22 cellular contexts compared by ENCODE assay signal in genomic region chr4:156635046-156635445, GRCh38.
DNase-seq lines count a peak whose midpoint lies in the region; TF ChIP-seq lines count a peak whose summit lies in the region.
"Had no signal": no experiment of that assay in that cellular context is flagged by ENCODE, and none has a peak within 500 bp of the region (broad histone marks: within the 10 kb centered on the region; RNA-seq: fewer than 3 reads in every experiment).

No MANE protein-coding gene starts in this region.

- peak; percentile 59 for DNase-seq in M059J (ENCODE audit: low read depth)
- DNase-seq in astrocyte of the spinal cord (ENCODE audit: low read depth, low spot score), result peak; percentile 37
- DNase-seq in mesendoderm, result peak; percentile 2
- DNase-seq in mesenchymal stem cell, result no peak
- DNase-seq in stimulated activated CD4-positive, alpha-beta T cell treated with anti-CD3 and anti-CD28 coated beads, Interleukin-4, amount 100 ng/mL, for 24 hours, result no peak
- no peak for DNase-seq in GM10266 (ENCODE audit: extremely low spot score)
- no peak for DNase-seq in C1 segment of cervical spinal cord (lab: John Stamatoyannopoulos, UW)
- DNase-seq: BE2C, Calu3, DMS79 treated with DMSO at 0.1 percent for 48 hours, H9, Kasumi-1, MV-4-11, NCI-H1105, NCI-H1436 treated with DMSO at 0.1 percent for 48 hours, NCI-H187 treated with DMSO at 0.1 percent for 48 hours, NCI-H345, NCI-H524, NCI-H774, SIG-M5 had no signal

- H3K27me3 ChIP-seq in mesendoderm (ENCODE audit: insufficient read depth, low read length, poor library complexity) (no peaks in the 10 kb centered on the region), mesenchymal stem cell (ENCODE audit: control insufficient read depth in 1 of 2, insufficient read depth in 1 of 2, low read length in 2 of 2) (no peaks in the 10 kb centered on the region)
- H3K27me3 ChIP-seq: BE2C had no signal

- H3K4me2 ChIP-seq in mesendoderm (ENCODE audit: low read length), result no peak overlapping the region
- H3K4me2 ChIP-seq in mesenchymal stem cell (ENCODE audit: low read length, poor library complexity, severe bottlenecking), result no peak overlapping the region
- H3K4me2 ChIP-seq: GM23338 had no signal

- H3K4me1 ChIP-seq in mesendoderm (ENCODE audit: control insufficient read depth, low read depth, low read length) (no peaks in the 10 kb centered on the region), mesenchymal stem cell (ENCODE audit: control insufficient read depth, insufficient read depth, low read depth, low read length) (no peaks in the 10 kb centered on the region)
- H3K4me1 ChIP-seq: BE2C had no signal

- H2AFZ ChIP-seq in mesenchymal stem cell (ENCODE audit: low read depth, low read length), result no peak overlapping the region
- H2AFZ ChIP-seq: GM23338 had no signal

- H3K23ac ChIP-seq in mesendoderm (ENCODE audit: low read length) (no peak overlapping the region), mesenchymal stem cell (ENCODE audit: low read length in 2 of 2) (no peak overlapping the region)

- no peak overlapping the region for H2BK15ac ChIP-seq in mesendoderm (replicated peaks; ENCODE audit: low read depth)
- no peak overlapping the region for H2BK15ac ChIP-seq in mesenchymal stem cell (ENCODE audit: low read depth, poor library complexity, severe bottlenecking)

- no peaks in the 10 kb centered on the region for H3K9me3 ChIP-seq in mesenchymal stem cell (ENCODE audit: control insufficient read depth, low read length)
- H3K9me3 ChIP-seq: BE2C had no signal

- no peak overlapping the region for H4K8ac ChIP-seq in mesendoderm (ENCODE audit: low read depth, low read length)
- H4K8ac ChIP-seq in mesenchymal stem cell (ENCODE audit: low read length), result no peak overlapping the region

- H3K18ac ChIP-seq in mesendoderm (ENCODE audit: low read length), result no peak overlapping the region
- H3K18ac ChIP-seq in mesenchymal stem cell (ENCODE audit: low read depth in 1 of 2, low read length in 2 of 2), result no peak overlapping the region

- H3K9ac ChIP-seq in mesendoderm (ENCODE audit: low read length), result no peak overlapping the region
- H3K9ac ChIP-seq in mesenchymal stem cell (ENCODE audit: low read length), result no peak overlapping the region

- no peak overlapping the region for H4K91ac ChIP-seq in mesenchymal stem cell (ENCODE audit: low read length)

- no peak overlapping the region for H3K27ac ChIP-seq in mesendoderm (ENCODE audit: low read depth, low read length)
- no peak overlapping the region for H3K27ac ChIP-seq in mesenchymal stem cell (ENCODE audit: low read length, poor library complexity, severe bottlenecking)

- no peak overlapping the region for H3K4ac ChIP-seq in mesendoderm (ENCODE audit: low read depth, low read length)
- H3K4ac ChIP-seq in mesenchymal stem cell (ENCODE audit: low read depth in 1 of 2, low read length in 2 of 2), result no peak overlapping the region

- no CpG with 5 or more reads among the region's 1 CpG for WGBS in mesendoderm (ENCODE audit: extremely low coverage, insufficient coverage, low lambda C conversion rate)
- no CpG with 5 or more reads among the region's 1 CpG for WGBS in mesenchymal stem cell

- H3K56ac ChIP-seq in mesendoderm (ENCODE audit: low read length), result no peak overlapping the region

- H3K36me3 ChIP-seq in mesendoderm (ENCODE audit: control insufficient read depth, insufficient read depth, low read length) (no peaks in the 10 kb centered on the region), mesenchymal stem cell (ENCODE audit: control insufficient read depth in 1 of 2, insufficient read depth in 2 of 2, low read depth in 1 of 2, low read length in 2 of 2) (no peaks in the 10 kb centered on the region)
- H3K36me3 ChIP-seq: BE2C had no signal

- in situ Hi-C loops in astrocyte of the spinal cord (cut with HindIII; ENCODE audit: low sequenced_read_pairs), result no loop called here

- H4K5ac ChIP-seq in mesendoderm (ENCODE audit: low read length), result no peak overlapping the region

- TF ChIP-seq CTCF in astrocyte of the spinal cord (IDR thresholded peaks at IDR 0.05; ENCODE audit: low read depth, low read length), result no peak
- no peak for TF ChIP-seq CTCF in GM10266 (IDR thresholded peaks at IDR 0.05; ENCODE audit: control insufficient read depth, insufficient read depth, low read depth, missing control alignments)

- no peak overlapping the region for H2BK120ac ChIP-seq in mesendoderm (ENCODE audit: low read depth, low read length)
- no peak overlapping the region for H2BK120ac ChIP-seq in mesenchymal stem cell (ENCODE audit: low read depth, low read length)

- H3K14ac ChIP-seq in mesenchymal stem cell (ENCODE audit: low read length in 2 of 2), result no peak overlapping the region

- no peak overlapping the region for H3K4me3 ChIP-seq in astrocyte of the spinal cord (ENCODE audit: low read depth, low read length)
- no peak overlapping the region for H3K4me3 ChIP-seq in mesendoderm (ENCODE audit: low read length)
- no peak overlapping the region for H3K4me3 ChIP-seq in mesenchymal stem cell (ENCODE audit: insufficient read depth in 1 of 2, low read depth in 1 of 2, low read length in 2 of 2)
- H3K4me3 ChIP-seq: GM23338, K562 had no signal

- no peak overlapping the region for H2AK5ac ChIP-seq in mesendoderm (ENCODE audit: low read length)
- H2AK5ac ChIP-seq in mesenchymal stem cell (ENCODE audit: low read length, severe bottlenecking), result no peak overlapping the region

- no peak overlapping the region for H2BK12ac ChIP-seq in mesenchymal stem cell (ENCODE audit: low read length in 2 of 2)

- H3K79me2 ChIP-seq in mesendoderm (ENCODE audit: control insufficient read depth, insufficient read depth, low read length), result no peaks in the 10 kb centered on the region

- no peak overlapping the region for H2BK5ac ChIP-seq in mesendoderm (ENCODE audit: low read length)
- no peak overlapping the region for H2BK5ac ChIP-seq in mesenchymal stem cell (ENCODE audit: low read depth, low read length, poor library complexity, severe bottlenecking)

- H3K79me1 ChIP-seq in mesendoderm (ENCODE audit: low read length), result no peaks in the 10 kb centered on the region
- H3K79me1 ChIP-seq in mesenchymal stem cell (replicated peaks; ENCODE audit: low read length, poor library complexity, severe bottlenecking), result no peaks in the 10 kb centered on the region

Comparison
In these comparisons a context has a peak if more than half of its experiments do, and no peak if none do; other contexts are left out.
1. DNase-seq: peak in M059J (single experiment), astrocyte of the spinal cord (single experiment) and mesendoderm (single experiment); none in mesenchymal stem cell (single experiment), stimulated activated CD4-positive, alpha-beta T cell treated with anti-CD3 and anti-CD28 coated beads, Interleukin-4, amount 100 ng/mL, for 24 hours (single experiment), GM10266 (single experiment) and C1 segment of cervical spinal cord (0 of 14).